Comparison of ENCODE assay signal across 14 cellular contexts in the genomic region with DNA sequence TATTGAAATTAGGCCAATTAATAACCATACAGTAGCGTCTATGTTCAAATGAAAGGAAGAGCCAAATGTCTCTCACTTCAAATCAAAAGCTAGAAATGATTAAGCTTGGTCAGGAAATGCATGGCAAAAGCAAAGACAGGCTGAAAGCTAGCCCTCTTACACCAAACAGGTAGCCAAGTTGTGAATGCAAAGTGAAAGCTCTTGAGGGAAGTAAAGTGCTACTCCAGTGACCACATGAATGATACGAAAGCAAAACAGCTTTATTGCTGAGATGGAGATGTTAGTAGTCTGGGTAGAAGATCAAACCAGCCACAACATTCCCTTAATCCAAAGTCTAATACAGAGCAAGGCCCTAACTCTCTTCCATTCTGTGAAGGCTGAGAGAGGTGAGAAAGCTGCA.
DNase-seq lines count a peak whose midpoint lies in the region; ATAC-seq and TF ChIP-seq lines count a peak whose summit lies in the region.
"Had no signal": no experiment of that assay in that cellular context is flagged by ENCODE, and none has a peak within 500 bp of the region (broad histone marks: within the 10 kb centered on the region; RNA-seq: fewer than 3 reads in every experiment).

No MANE protein-coding gene starts in this region.

- CTCF ChIA-PET in Caco-2 (lab: Charles Lee): no interaction called here

- no peak overlapping the region for H3K9ac ChIP-seq in neuronal stem cell (ENCODE audit: low read depth, low read length, poor library complexity)

- TF ChIP-seq CTCF in lung (IDR thresholded peaks at IDR 0.05; ENCODE audit: control extremely low read depth, extremely low read depth): no peak
- TF ChIP-seq CTCF in Caco-2 (IDR thresholded peaks at IDR 0.05; ENCODE audit: insufficient read depth in 1 of 2, low read depth in 1 of 2, low read length in 1 of 2, severe bottlenecking in 1 of 2, unreplicated experiment in 1 of 2): no peak

- H3K79me1 ChIP-seq in neuronal stem cell (ENCODE audit: low read depth, low read length): no peaks in the 10 kb centered on the region

- no TSS peak for BruUV-seq in Caco-2 (replicated peaks; lab: Mats Ljungman, UMichigan)

- H2BK15ac ChIP-seq in neuronal stem cell (ENCODE audit: low read length): no peak overlapping the region

- H3K27me3 Mint-ChIP-seq in Caco-2 (ENCODE audit: insufficient read depth, unreplicated experiment): peaks cover 2% of the 10 kb centered on the region

- ATAC-seq in GM19043 (IDR thresholded peaks at IDR 0.05; ENCODE audit: low read depth, unreplicated experiment) (peak; percentile 96), GM21717 (IDR thresholded peaks at IDR 0.05; ENCODE audit: unreplicated experiment) (peak; percentile 92), HG03139 (IDR thresholded peaks at IDR 0.05; ENCODE audit: unreplicated experiment) (peak; percentile 98), lung (ENCODE audit: insufficient read depth, low FRiP score) (peak; percentile 47)
- ATAC-seq: activated CD8-positive, alpha-beta T cell treated with anti-CD3 and anti-CD28 coated beads, Interleukin-2, amount 10 ng/mL, durations not matched to agents 7 days and 5 days; Panc1 had no signal

- no peaks in the 10 kb centered on the region for H3K4me1 ChIP-seq in lung (ENCODE audit: control insufficient read depth in 2 of 2, insufficient read depth in 2 of 2, low read length in 2 of 2)
- H3K4me1 ChIP-seq in neuronal stem cell (ENCODE audit: control insufficient read depth in 2 of 2, insufficient read depth in 1 of 2, low read depth in 1 of 2, low read length in 2 of 2): no peaks in the 10 kb centered on the region
- peaks cover 8% of the 10 kb centered on the region for H3K4me1 ChIP-seq in Caco-2

- no peak overlapping the region for H2BK5ac ChIP-seq in neuronal stem cell (ENCODE audit: low read length)

- H3K4me2 ChIP-seq in neuronal stem cell (ENCODE audit: insufficient read depth, low read length, poor library complexity, severe bottlenecking): no peak overlapping the region

- WGBS in lung, 2 donors: 24 to 84% methylated on average over 2 of the region's 2 CpGs
- no CpG with 5 or more reads among the region's 2 CpGs for WGBS in neuronal stem cell (ENCODE audit: extremely low coverage in 2 of 2, insufficient read length in 2 of 2, insufficient replicate concordance in 1 of 2), 2 donors

- H3K4me3 ChIP-seq in lung: no peak overlapping the region
- no peak overlapping the region for H3K4me3 ChIP-seq in neuronal stem cell (ENCODE audit: low read length in 2 of 2)
- no peak overlapping the region for H3K4me3 ChIP-seq in Caco-2 (ENCODE audit: low read depth, low read length)

- no peak overlapping the region for H2AFZ ChIP-seq in neuronal stem cell (ENCODE audit: low read length)

- H4K8ac ChIP-seq in neuronal stem cell (ENCODE audit: low read depth, low read length): no peak overlapping the region

- DNase-seq in lung (ENCODE audit: low spot score): no peak
- DNase-seq in activated CD4-positive, CD25-positive, alpha-beta regulatory T cell (lab: John Stamatoyannopoulos, UW): no peak
- no peak for DNase-seq in neuronal stem cell (ENCODE audit: low spot score)
- DNase-seq in Caco-2: no peak
- DNase-seq: activated CD8-positive, alpha-beta T cell treated with anti-CD3 and anti-CD28 coated beads, Interleukin-2, amount 10 ng/mL, durations not matched to agents 7 days and 5 days; H9; NCI-H2081; stimulated activated CD4-positive, alpha-beta T cell treated with anti-CD3 and anti-CD28 coated beads, Interleukin-4, amount 100 ng/mL, for 24 hours had no signal

- no peak overlapping the region for H3K4ac ChIP-seq in neuronal stem cell (ENCODE audit: low read length)

- peaks cover 6% of the 10 kb centered on the region for H3K36me3 Mint-ChIP-seq in Caco-2 (ENCODE audit: insufficient read depth, unreplicated experiment)
- H3K36me3 Mint-ChIP-seq: activated naive CD8-positive, alpha-beta T cell; immature natural killer cell had no signal

- H3K9me3 ChIP-seq in lung (ENCODE audit: control insufficient read depth in 2 of 2, insufficient read depth in 1 of 2, low read length in 1 of 2) (peaks cover 0 to 3% of the 10 kb centered on the region in 2 donors), neuronal stem cell (replicated peaks in 1 of 2; ENCODE audit: control insufficient read depth in 2 of 2, insufficient read depth in 1 of 2, low read depth in 1 of 2, low read length in 2 of 2) (no peaks in the 10 kb centered on the region), Caco-2 (no peaks in the 10 kb centered on the region)

- H3K27ac ChIP-seq in lung (ENCODE audit: low read depth in 1 of 2, low read length in 1 of 2) (no peak overlapping the region), neuronal stem cell (replicated peaks; ENCODE audit: low read length) (no peak overlapping the region)

- no peak overlapping the region for H3K4me3 Mint-ChIP-seq in Caco-2 (ENCODE audit: unreplicated experiment)
- H3K4me3 Mint-ChIP-seq: activated CD8-positive, alpha-beta T cell treated with anti-CD3 and anti-CD28 coated beads, Interleukin-2, amount 10 ng/mL, durations not matched to agents 7 days and 5 days; activated naive CD8-positive, alpha-beta T cell; H9; immature natural killer cell had no signal

- no peak overlapping the region for H3K18ac ChIP-seq in neuronal stem cell (ENCODE audit: low read length)

- POLR2A ChIA-PET in Caco-2 (lab: Charles Lee): no interaction called here

- no peak overlapping the region for H2BK12ac ChIP-seq in neuronal stem cell (ENCODE audit: low read length)

- intact Hi-C loops in Caco-2 (cut with micrococcal nuclease; ENCODE audit: unreplicated experiment): no loop called here

- H3K14ac ChIP-seq in neuronal stem cell (ENCODE audit: low read length): no peak overlapping the region

- H3K4me1 Mint-ChIP-seq in Caco-2 (ENCODE audit: low read depth, unreplicated experiment): peaks cover 21% of the 10 kb centered on the region
- H3K4me1 Mint-ChIP-seq: immature natural killer cell had no signal

- no peak overlapping the region for H4K91ac ChIP-seq in neuronal stem cell (ENCODE audit: low read depth, low read length, poor library complexity)

- no peak overlapping the region for H2AK5ac ChIP-seq in neuronal stem cell (ENCODE audit: low read depth, low read length)

- H3K36me3 ChIP-seq in lung (ENCODE audit: control insufficient read depth in 2 of 2, insufficient read depth in 2 of 2, low read length in 2 of 2): no peaks in the 10 kb centered on the region
- no peaks in the 10 kb centered on the region for H3K36me3 ChIP-seq in neuronal stem cell (replicated peaks in 1 of 2; ENCODE audit: control insufficient read depth in 2 of 2, insufficient read depth in 2 of 2, low read length in 2 of 2)
- H3K36me3 ChIP-seq in Caco-2 (ENCODE audit: control insufficient read depth, insufficient read depth, low read length): no peaks in the 10 kb centered on the region

- H3K27ac Mint-ChIP-seq in Caco-2 (ENCODE audit: unreplicated experiment): no peak overlapping the region
- H3K27ac Mint-ChIP-seq: activated CD8-positive, alpha-beta T cell treated with anti-CD3 and anti-CD28 coated beads, Interleukin-2, amount 10 ng/mL, durations not matched to agents 7 days and 5 days; activated naive CD8-positive, alpha-beta T cell; H9; immature natural killer cell had no signal

- no peak overlapping the region for H2BK120ac ChIP-seq in neuronal stem cell (ENCODE audit: low read depth, low read length)

- H3K23ac ChIP-seq in neuronal stem cell (ENCODE audit: low read depth, low read length, poor library complexity): no peak overlapping the region

- H3K27me3 ChIP-seq in lung (ENCODE audit: control insufficient read depth, insufficient read depth) (no peaks in the 10 kb centered on the region), neuronal stem cell (ENCODE audit: control insufficient read depth in 3 of 3, insufficient read depth in 3 of 3, low read depth in 1 of 3, low read length in 3 of 3) (peaks cover 0 to 21% (median 0%) of the 10 kb centered on the region in 3 experiments), Caco-2 (replicated peaks; ENCODE audit: control insufficient read depth, insufficient read depth, low read length) (no peaks in the 10 kb centered on the region)

- peaks cover 10% of the 10 kb centered on the region for H3K9me3 Mint-ChIP-seq in Caco-2 (ENCODE audit: unreplicated experiment)

Comparison
In these comparisons a context has a peak if more than half of its experiments do, and no peak if none do; other contexts are left out.
1. ATAC-seq: peak in every context shown above with its lines; median percentile 98 in HG03139; 96 in GM19043; 92 in GM21717; 47 in lung.